31 cellular contexts compared by ENCODE assay signal in the genomic region with DNA sequence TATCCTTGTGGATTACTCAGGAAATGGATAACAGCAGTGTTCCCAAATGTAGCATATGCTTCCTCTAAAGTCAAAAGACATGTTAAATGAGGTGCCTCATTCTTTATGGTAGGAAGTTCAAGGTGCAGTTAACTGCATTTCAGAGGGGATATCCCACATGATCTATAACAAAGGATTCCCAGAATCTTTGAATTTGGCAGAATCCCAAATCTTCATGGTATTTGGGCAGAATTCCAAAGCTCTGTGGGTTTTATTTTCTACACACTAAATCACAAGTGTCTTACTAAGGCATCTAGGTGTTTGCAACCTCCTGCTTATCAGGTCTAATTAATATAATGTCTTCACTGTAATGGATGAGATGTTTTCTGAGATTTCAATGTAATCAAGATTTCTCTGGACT.
"Had no signal": no experiment of that assay in that cellular context is flagged by ENCODE, and none has a peak within 500 bp of the region (broad histone marks: within the 10 kb centered on the region; RNA-seq: fewer than 3 reads in every experiment).

No MANE protein-coding gene starts in this region.

- H3K9me3 ChIP-seq: adrenal gland, ascending aorta, gastrocnemius medialis, neutrophil, sigmoid colon, thyroid gland, upper lobe of right lung had no signal

- FAIRE-seq: colon, small intestine had no signal

- H3K27ac ChIP-seq: adrenal gland, ascending aorta, gastrocnemius medialis, hepatocyte, neutrophil, sigmoid colon, thyroid gland, upper lobe of right lung had no signal

- H3K79me2 ChIP-seq: hepatocyte had no signal

- H3K4me3 ChIP-seq: adrenal gland, ascending aorta, gastrocnemius medialis, hepatocyte, sigmoid colon, thyroid gland, upper lobe of right lung had no signal

- H3K4me1 ChIP-seq: adrenal gland, ascending aorta, gastrocnemius medialis, sigmoid colon, thyroid gland, upper lobe of right lung had no signal

- H2AFZ ChIP-seq: hepatocyte had no signal

- H3K27me3 ChIP-seq: adrenal gland, ascending aorta, gastrocnemius medialis, hepatocyte, neutrophil, sigmoid colon, thyroid gland, upper lobe of right lung had no signal

- DNase-seq: activated CD4-positive, alpha-beta memory T cell treated with anti-CD3 and anti-CD28 coated beads for 36 hours; activated CD4-positive, alpha-beta T cell treated with anti-CD3 and anti-CD28 coated beads, Interleukin-2, amount 10 ng/mL, durations not matched to agents 24 days and 14 days; activated CD4-positive, CD25-positive, alpha-beta regulatory T cell treated with anti-CD3 and anti-CD28 coated beads, Interleukin-2, amount 50 U/mL, for 72 hours; activated CD8-positive, alpha-beta memory T cell treated with anti-CD3 and anti-CD28 coated beads, Interleukin-2, amount 50 U/mL, for 4 hours; activated effector memory CD4-positive, alpha-beta T cell treated with anti-CD3 and anti-CD28 coated beads, Interleukin-2, amount 50 U/mL, for 16 hours; activated naive CD4-positive, alpha-beta T cell treated with anti-CD3 and anti-CD28 coated beads for 36 hours; activated naive CD8-positive, alpha-beta T cell treated with anti-CD3 and anti-CD28 coated beads for 36 hours; activated T-cell treated with anti-CD3 and anti-CD28 coated beads, Interleukin-2, amount 50 U/mL, for 1 hour; adrenal gland; central memory CD4-positive, alpha-beta T cell; dermis blood vessel endothelial cell; effector memory CD4-positive, alpha-beta T cell; gastrocnemius medialis; islet precursor cell; left cardiac atrium; naive B cell; nephron progenitor cell; retina; sigmoid colon; small intestine; stimulated activated CD4-positive, alpha-beta T cell treated with anti-CD3 and anti-CD28 coated beads, Interleukin-4, amount 100 ng/mL, for 4 hours; stimulated activated CD8-positive, alpha-beta memory T cell treated with anti-CD3 and anti-CD28 coated beads, Interleukin-4, amount 100 ng/mL, for 48 hours; stimulated activated naive CD8-positive, alpha-beta T cell treated with anti-CD3 and anti-CD28 coated beads, Interleukin-15, amount 100 ng/mL, for 72 hours; substantia nigra; T-helper 2 cell; thyroid gland; upper lobe of right lung had no signal

- H3K36me3 ChIP-seq: adrenal gland, ascending aorta, gastrocnemius medialis, neutrophil, sigmoid colon, thyroid gland, upper lobe of right lung had no signal

- H3K4me2 ChIP-seq: hepatocyte had no signal
